In the genomic region with DNA sequence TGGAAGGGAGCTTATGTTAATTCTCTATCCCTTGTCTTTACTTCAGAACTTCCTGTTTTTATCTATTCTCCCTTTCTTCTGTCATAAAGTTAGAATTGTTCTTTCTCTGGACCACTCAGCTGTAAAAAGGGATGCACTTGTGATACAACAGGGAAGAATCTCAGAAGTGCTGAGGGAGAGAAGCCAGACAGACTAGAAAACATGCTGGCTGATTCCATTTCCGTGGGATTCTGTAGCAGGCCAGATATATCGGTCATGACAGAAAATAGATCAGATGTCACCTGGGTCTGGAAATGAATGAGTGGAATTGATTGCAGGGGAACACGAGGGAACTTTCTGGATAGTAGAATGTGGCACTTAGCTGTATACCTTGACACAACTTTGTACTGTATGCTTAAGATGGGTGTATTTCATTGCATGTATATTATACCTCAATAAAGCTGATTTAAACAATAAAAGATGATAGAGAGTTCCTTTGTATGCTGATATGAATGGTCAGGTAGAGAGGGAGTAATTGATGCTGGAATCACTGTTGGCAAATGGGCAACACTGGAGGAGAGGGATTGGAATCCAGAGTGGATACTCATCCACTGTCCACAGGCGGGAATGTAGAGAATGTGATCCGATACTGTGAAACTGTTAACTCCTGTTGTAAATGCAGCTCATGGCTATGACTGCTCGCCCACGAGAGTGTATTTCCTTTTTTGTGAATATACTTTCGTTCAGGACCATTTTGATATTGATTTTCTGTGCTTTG, we compare ENCODE assay signal across 10 cellular contexts. TPM values are rescaled to one million over a fixed set of nuclear protein-coding genes. Genes with fewer than 3 reads are reported as not detected.
A peak's percentile ranks its signal among the peaks of the same experiment; 100 is the strongest.
DNase-seq lines count a peak whose midpoint lies in the region; ATAC-seq and TF ChIP-seq lines count a peak whose summit lies in the region.
"Had no signal": no experiment of that assay in that cellular context is flagged by ENCODE, and none has a peak within 500 bp of the region (broad histone marks: within the 10 kb centered on the region; RNA-seq: fewer than 3 reads in every experiment).

No MANE protein-coding gene starts in this region.

- BruUV-seq in Panc1 (replicated peaks; lab: Mats Ljungman, UMichigan), result no TSS peak

- in situ Hi-C loops in Panc1 (cut with HindIII; ENCODE audit: low pct_unique_long_range_greater_than_20kb, low sequenced_read_pairs), result no loop called here

- H3K4me1 Mint-ChIP-seq in activated naive CD8-positive, alpha-beta T cell treated with anti-CD3 and anti-CD28 coated beads for 36 hours, result peaks cover 11% of the 10 kb centered on the region

- no peaks in the 10 kb centered on the region for H3K9me3 Mint-ChIP-seq in activated naive CD8-positive, alpha-beta T cell treated with anti-CD3 and anti-CD28 coated beads for 36 hours

- H3K27ac Mint-ChIP-seq in activated naive CD8-positive, alpha-beta T cell treated with anti-CD3 and anti-CD28 coated beads for 36 hours, result no peak overlapping the region

- H3K9me3 ChIP-seq in Panc1 (ENCODE audit: control insufficient read depth, insufficient read depth, low read depth, low read length) (no peaks in the 10 kb centered on the region), sigmoid colon (no peaks in the 10 kb centered on the region)
- H3K9me3 ChIP-seq: testis had no signal

- no peak for TF ChIP-seq POLR2A in sigmoid colon (IDR thresholded peaks at IDR 0.05)

- peak; percentile 44 for DNase-seq in GM03348 (ENCODE audit: low spot score)
- no peak for DNase-seq in Panc1 (ENCODE audit: low read depth, low spot score)
- peak; percentile 40 for DNase-seq in fibroblast of the aortic adventitia (ENCODE audit: low read depth)
- DNase-seq in sigmoid colon, result no peak
- DNase-seq in SIG-M5 (lab: John Stamatoyannopoulos, UW), result no peak
- no peak for DNase-seq in activated naive CD8-positive, alpha-beta T cell treated with anti-CD3 and anti-CD28 coated beads for 36 hours
- DNase-seq: NCI-H2171 treated with DMSO at 0.1 percent for 48 hours, testis had no signal

- CTCF ChIA-PET in Panc1 (lab: Charles Lee), result interaction anchor here (0.6 to 1.4 kb wide), 2 partner anchors 22 to 247 kb away, joined by 4 to 7 read pairs; no protein-coding TSS in a partner anchor

- POLR2A ChIA-PET in Panc1 (lab: Charles Lee), result no interaction called here

- H3K36me3 ChIP-seq in Panc1 (ENCODE audit: control insufficient read depth, insufficient read depth, low read length) (no peaks in the 10 kb centered on the region; the same call in 1 of the 2 replicates), sigmoid colon (peaks cover 0 to 29% (median 4%) of the 10 kb centered on the region in 4 donors)

- peaks cover 2% of the 10 kb centered on the region for H3K36me3 Mint-ChIP-seq in activated naive CD8-positive, alpha-beta T cell treated with anti-CD3 and anti-CD28 coated beads for 36 hours

- no peak for TF ChIP-seq EP300 in sigmoid colon (IDR thresholded peaks at IDR 0.05)

- no peaks in the 10 kb centered on the region for H3K27me3 Mint-ChIP-seq in activated naive CD8-positive, alpha-beta T cell treated with anti-CD3 and anti-CD28 coated beads for 36 hours

- H3K4me3 ChIP-seq in Panc1 (ENCODE audit: low read depth in 2 of 2, low read length in 2 of 2) (no peak overlapping the region), fibroblast of the aortic adventitia (ENCODE audit: low read depth, low read length) (no peak overlapping the region), sigmoid colon (no peak overlapping the region)
- H3K4me3 ChIP-seq: testis had no signal

- H3K4me3 Mint-ChIP-seq in activated naive CD8-positive, alpha-beta T cell treated with anti-CD3 and anti-CD28 coated beads for 36 hours, result no peak overlapping the region

- TF ChIP-seq CTCF in Panc1 (IDR thresholded peaks at IDR 0.05), result no peak
- TF ChIP-seq CTCF in fibroblast of the aortic adventitia (IDR thresholded peaks at IDR 0.05; ENCODE audit: insufficient read depth, low read length), result no peak
- TF ChIP-seq CTCF in sigmoid colon (IDR thresholded peaks at IDR 0.05), result no peak

- intact Hi-C loops in Panc1 (cut with micrococcal nuclease; ENCODE audit: unreplicated experiment) (no loop called here), sigmoid colon (cut with DNase I) (no loop called here)

- ATAC-seq in Panc1 (no peak), HG02938 (IDR thresholded peaks at IDR 0.05; ENCODE audit: unreplicated experiment) (no peak), GM19397 (IDR thresholded peaks at IDR 0.05; ENCODE audit: unreplicated experiment) (no peak)

- H3K27me3 ChIP-seq in Panc1 (ENCODE audit: control insufficient read depth, insufficient read depth, low read length), result no peaks in the 10 kb centered on the region
- no peaks in the 10 kb centered on the region for H3K27me3 ChIP-seq in sigmoid colon
- H3K27me3 ChIP-seq: testis had no signal

- WGBS in sigmoid colon, 2 donors, result 26 to 69% methylated on average over 8 of the region's 8 CpGs

- H3K27ac ChIP-seq in Panc1 (ENCODE audit: low read length) (peak overlapping the region; percentile 51), sigmoid colon (peak overlapping the region in 3 of 4 donors; percentile 17 to 29 (median 28))
- H3K27ac ChIP-seq: testis had no signal

- H3K4me1 ChIP-seq in Panc1 (ENCODE audit: control insufficient read depth, insufficient read depth, low read length) (peaks cover 3% of the 10 kb centered on the region; the same call in 1 of the 2 replicates), sigmoid colon (peaks cover 0 to 15% (median 9%) of the 10 kb centered on the region in 4 donors)
- H3K4me1 ChIP-seq: testis had no signal

RNA-seq across cellular contexts. Expression of gene ATXN10, which starts 59.6 kb away (rescaled TPM):
- total RNA-seq in Panc1 (2021; ENCODE audit: unreplicated experiment), result 184 TPM
- polyA plus RNA-seq in Panc1 (2012; ENCODE audit: insufficient read length), result 75.1 TPM
- 130 and 261 TPM in 2 replicates for total RNA-seq in fibroblast of the aortic adventitia (ENCODE audit: low replicate concordance)
- total RNA-seq in sigmoid colon, result 100 to 1,000 TPM; 160 to 187 (median 185) TPM
- polyA plus RNA-seq in sigmoid colon, result 10 to 100 TPM; 37.9 to 49.3 (median 46.2) TPM
- total RNA-seq in activated naive CD8-positive, alpha-beta T cell treated with anti-CD3 and anti-CD28 coated beads for 36 hours, result 100 to 1,000 TPM; 124 to 130 TPM

Comparison
In these comparisons a context has a peak if more than half of its experiments do, and no peak if none do; other contexts are left out.
1. DNase-seq: peak in GM03348 (single experiment) and fibroblast of the aortic adventitia (single experiment); none in Panc1 (single experiment), sigmoid colon (single experiment), SIG-M5 (single experiment) and activated naive CD8-positive, alpha-beta T cell treated with anti-CD3 and anti-CD28 coated beads for 36 hours (single experiment).